22 cellular contexts compared by ENCODE assay signal in the genomic region with DNA sequence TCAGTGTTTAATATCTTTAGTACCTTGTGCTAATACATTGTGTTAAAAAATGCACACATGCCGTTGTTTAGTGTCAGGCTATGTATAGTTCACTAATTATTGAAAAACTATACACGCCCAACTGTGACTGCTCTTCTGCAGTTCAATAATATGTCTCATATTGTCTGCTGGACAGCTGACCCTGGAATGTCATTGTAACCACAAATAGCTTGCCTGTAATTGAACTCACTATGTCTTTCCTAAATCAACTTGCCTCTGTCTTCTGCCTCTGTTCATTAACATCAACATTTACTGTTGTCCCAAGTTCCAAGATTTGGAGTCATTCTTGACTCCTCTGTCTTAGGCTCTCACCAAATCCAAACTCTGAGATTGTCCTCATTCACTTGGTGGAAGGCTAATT.
"Had no signal": no experiment of that assay in that cellular context is flagged by ENCODE, and none has a peak within 500 bp of the region (broad histone marks: within the 10 kb centered on the region; RNA-seq: fewer than 3 reads in every experiment).

No MANE protein-coding gene starts in this region.

- H3K4me1 ChIP-seq: colonic mucosa, esophagus squamous epithelium, gastroesophageal sphincter, sigmoid colon, testis had no signal

- H3K27ac Mint-ChIP-seq: activated CD4-positive, alpha-beta T cell treated with anti-CD3 and anti-CD28 coated beads for 36 hours; activated naive CD8-positive, alpha-beta T cell treated with anti-CD3 and anti-CD28 coated beads for 36 hours; activated T-helper 2 cell treated with anti-CD3 and anti-CD28 coated beads, Interferon-gamma antibody, Interleukin-2, Interleukin-4, amounts not matched to agents 10 μg/mL and 5 μg/mL and 100 μg/mL, durations not matched to agents 14 hours and 24 hours and 36 hours; natural killer cell; T-helper 2 cell treated with Interferon-gamma antibody and Interleukin-4, amounts not matched to agents 5 μg/mL and 100 μg/mL, for 36 hours had no signal

- H3K9me3 Mint-ChIP-seq: activated naive CD8-positive, alpha-beta T cell treated with anti-CD3 and anti-CD28 coated beads for 36 hours; activated T-cell treated with anti-CD3 and anti-CD28 coated beads, Interleukin-2, amount 50 U/mL, for 4 hours; activated T-helper 2 cell treated with anti-CD3 and anti-CD28 coated beads, Interferon-gamma antibody, Interleukin-2, Interleukin-4, amounts not matched to agents 10 μg/mL and 5 μg/mL and 100 μg/mL, durations not matched to agents 14 hours and 24 hours and 36 hours; T-helper 2 cell treated with Interferon-gamma antibody and Interleukin-4, amounts not matched to agents 5 μg/mL and 100 μg/mL, for 36 hours had no signal

- H3K27ac ChIP-seq: colonic mucosa, esophagus squamous epithelium, gastroesophageal sphincter, sigmoid colon, testis, WERI-Rb-1 had no signal

- H3K4me3 ChIP-seq: colonic mucosa, gastroesophageal sphincter, testis had no signal

- H3K36me3 Mint-ChIP-seq: activated naive CD8-positive, alpha-beta T cell treated with anti-CD3 and anti-CD28 coated beads for 36 hours; natural killer cell had no signal

- H3K4me1 Mint-ChIP-seq: natural killer cell had no signal

- H3K27me3 ChIP-seq: colonic mucosa, esophagus squamous epithelium, gastroesophageal sphincter, sigmoid colon, testis, upper lobe of left lung had no signal

- H3K9me3 ChIP-seq: colonic mucosa, esophagus squamous epithelium, gastroesophageal sphincter, sigmoid colon, testis, upper lobe of left lung had no signal

- H3K4me3 Mint-ChIP-seq: activated CD4-positive, alpha-beta T cell treated with anti-CD3 and anti-CD28 coated beads for 36 hours; activated naive CD8-positive, alpha-beta T cell treated with anti-CD3 and anti-CD28 coated beads for 36 hours; activated T-cell treated with anti-CD3 and anti-CD28 coated beads, Interleukin-2, amount 50 U/mL, for 4 hours; natural killer cell; T-helper 2 cell treated with Interferon-gamma antibody and Interleukin-4, amounts not matched to agents 5 μg/mL and 100 μg/mL, for 36 hours had no signal

- H3K36me3 ChIP-seq: colonic mucosa, esophagus squamous epithelium, gastroesophageal sphincter, sigmoid colon, upper lobe of left lung, WERI-Rb-1 had no signal

- ATAC-seq: activated CD4-positive, alpha-beta T cell treated with anti-CD3 and anti-CD28 coated beads for 36 hours; activated T-cell treated with anti-CD3 and anti-CD28 coated beads, Interleukin-2, amount 50 U/mL, for 4 hours; gastroesophageal sphincter; natural killer cell; SK-N-SH treated with all-trans-retinoic acid at 6 μM for 48 hours had no signal

- DNase-seq: activated CD4-positive, alpha-beta T cell treated with anti-CD3 and anti-CD28 coated beads for 36 hours; activated CD4-positive, alpha-beta T cell treated with anti-CD3 and anti-CD28 coated beads, Interleukin-2, amount 50 U/mL, for 48 hours; activated CD8-positive, alpha-beta memory T cell treated with anti-CD3 and anti-CD28 coated beads, Interleukin-2, amount 50 U/mL, for 48 hours; activated naive CD4-positive, alpha-beta T cell treated with Interleukin-2 at 50 U/mL for 16 hours; activated naive CD8-positive, alpha-beta T cell treated with anti-CD3 and anti-CD28 coated beads for 36 hours; activated T-cell treated with anti-CD3 and anti-CD28 coated beads, Interleukin-2, amount 50 U/mL, for 4 hours; central memory CD4-positive, alpha-beta T cell; colonic mucosa; esophagus squamous epithelium; head of caudate nucleus; mesenchymal stem cell; natural killer cell; retina; sigmoid colon; stimulated activated CD4-positive, alpha-beta T cell treated with anti-CD3 and anti-CD28 coated beads, Interleukin-4, amount 100 ng/mL, for 1 hour; testis; upper lobe of left lung; WERI-Rb-1 had no signal
